11 cellular contexts compared by ENCODE assay signal in genomic region chr4:56433280-56433679, GRCh38. TPM values are rescaled to one million over a fixed set of nuclear protein-coding genes. Genes with fewer than 3 reads are reported as not detected.
DNase-seq lines count a peak whose midpoint lies in the region; ATAC-seq and TF ChIP-seq lines count a peak whose summit lies in the region.
"Had no signal": no experiment of that assay in that cellular context is flagged by ENCODE, and none has a peak within 500 bp of the region (broad histone marks: within the 10 kb centered on the region; RNA-seq: fewer than 3 reads in every experiment).

No MANE protein-coding gene starts in this region.

- no peak for DNase-seq in naive thymus-derived CD8-positive, alpha-beta T cell
- DNase-seq in aorta = no peak
- DNase-seq: activated gamma-delta T cell, dermis blood vessel endothelial cell, NCI-H1417 had no signal

- H3K27ac ChIP-seq in DOHH2 (ENCODE audit: low read depth, low read length) (no peak overlapping the region), HUES48 (ENCODE audit: low read depth, low read length) (no peak overlapping the region), aorta (ENCODE audit: low read depth in 1 of 2, low read length in 2 of 2) (no peak overlapping the region)

- no peak for ATAC-seq in naive thymus-derived CD8-positive, alpha-beta T cell
- no peak for ATAC-seq in HG03135 (IDR thresholded peaks at IDR 0.05; ENCODE audit: unreplicated experiment)
- no peak for ATAC-seq in GM21576 (IDR thresholded peaks at IDR 0.05; ENCODE audit: unreplicated experiment)
- ATAC-seq in aorta (ENCODE audit: low FRiP score) = no peak
- ATAC-seq in HG03175 (IDR thresholded peaks at IDR 0.05; ENCODE audit: unreplicated experiment) = no peak

- H4K20me1 ChIP-seq in DOHH2 (ENCODE audit: control insufficient read depth, insufficient read depth, low read depth, low read length) = peaks cover 31% of the 10 kb centered on the region

- H3K4me2 ChIP-seq in DOHH2 (ENCODE audit: low read length) = peak overlapping the region; percentile 88

- H3K4me3 ChIP-seq in DOHH2 (ENCODE audit: low read length) = peak overlapping the region; percentile 89
- peak overlapping the region; percentile 89 for H3K4me3 ChIP-seq in HUES48 (ENCODE audit: low read depth, low read length)
- no peak overlapping the region for H3K4me3 ChIP-seq in aorta (ENCODE audit: low read length in 2 of 2)

- H3K9me2 ChIP-seq in DOHH2 (replicated peaks; ENCODE audit: control insufficient read depth, low read length) = no peaks in the 10 kb centered on the region

- H3K27me3 ChIP-seq in DOHH2 (ENCODE audit: control insufficient read depth, low read length) (no peaks in the 10 kb centered on the region), HUES48 (ENCODE audit: control insufficient read depth, insufficient read depth, low read length) (no peaks in the 10 kb centered on the region), aorta (ENCODE audit: control insufficient read depth in 1 of 2, insufficient read depth in 2 of 2, low read length in 1 of 2) (no peaks in the 10 kb centered on the region)

- H3F3A ChIP-seq in DOHH2 (ENCODE audit: control insufficient read depth, insufficient read depth) = no peaks in the 10 kb centered on the region

- intact Hi-C loops in aorta (cut with DNase I) = no loop called here

- peak overlapping the region; percentile 99 for H3K4me3 Mint-ChIP-seq in activated naive CD8-positive, alpha-beta T cell
- H3K4me3 Mint-ChIP-seq in naive thymus-derived CD8-positive, alpha-beta T cell = peak overlapping the region in 8 of 10 donors; percentile 15 to 99 (median 48)

- peaks cover 53% of the 10 kb centered on the region for H3K4me1 Mint-ChIP-seq in activated naive CD8-positive, alpha-beta T cell (ENCODE audit: low read depth)
- peaks cover 17 to 40% (median 29%) of the 10 kb centered on the region in 4 donors for H3K4me1 Mint-ChIP-seq in naive thymus-derived CD8-positive, alpha-beta T cell

- H3K9me3 Mint-ChIP-seq in activated naive CD8-positive, alpha-beta T cell (ENCODE audit: low read depth) = no peaks in the 10 kb centered on the region
- H3K9me3 Mint-ChIP-seq in naive thymus-derived CD8-positive, alpha-beta T cell = no peaks in the 10 kb centered on the region

- H3K79me2 ChIP-seq in DOHH2 (ENCODE audit: control insufficient read depth, low read length) = peaks cover 94% of the 10 kb centered on the region

- H3K9me3 ChIP-seq in DOHH2 (ENCODE audit: control insufficient read depth, insufficient read depth, low read length) (no peaks in the 10 kb centered on the region), HUES48 (ENCODE audit: control insufficient read depth, insufficient read depth, low read length) (no peaks in the 10 kb centered on the region), aorta (ENCODE audit: control insufficient read depth, low read length) (no peaks in the 10 kb centered on the region)

- H3K27ac Mint-ChIP-seq in activated naive CD8-positive, alpha-beta T cell = no peak overlapping the region
- H3K27ac Mint-ChIP-seq in naive thymus-derived CD8-positive, alpha-beta T cell = no peak overlapping the region

- H3K9ac ChIP-seq in HUES48 (ENCODE audit: low read depth, low read length) = no peak overlapping the region

- peaks cover 14% of the 10 kb centered on the region for H3K36me3 Mint-ChIP-seq in activated naive CD8-positive, alpha-beta T cell
- H3K36me3 Mint-ChIP-seq in naive thymus-derived CD8-positive, alpha-beta T cell = no peaks in the 10 kb centered on the region

- H3K36me3 ChIP-seq in DOHH2 (ENCODE audit: control insufficient read depth, low read length) = peaks cover 60% of the 10 kb centered on the region
- 0 out of 2 replicates have a peak, but pooled peaks cover 10% of the 10 kb centered on the region for H3K36me3 ChIP-seq in HUES48 (ENCODE audit: control insufficient read depth, insufficient read depth, low read length)
- no peaks in the 10 kb centered on the region for H3K36me3 ChIP-seq in aorta (ENCODE audit: control insufficient read depth in 1 of 2, insufficient read depth in 2 of 2, low read length in 1 of 2)

- no peak for TF ChIP-seq CTCF in DOHH2 (IDR thresholded peaks at IDR 0.05; ENCODE audit: low read depth, low read length, poor library complexity, severe bottlenecking)

- POLR2A ChIA-PET in naive thymus-derived CD8-positive, alpha-beta T cell (lab: Charles Lee) = interaction anchor here (1.0 kb wide), 1 partner anchor 15 kb away, joined by 4 read pairs; no protein-coding TSS in a partner anchor

- H3K27me3 Mint-ChIP-seq in activated naive CD8-positive, alpha-beta T cell = no peaks in the 10 kb centered on the region
- no peaks in the 10 kb centered on the region for H3K27me3 Mint-ChIP-seq in naive thymus-derived CD8-positive, alpha-beta T cell

- peaks cover 52% of the 10 kb centered on the region for H3K4me1 ChIP-seq in DOHH2 (ENCODE audit: control insufficient read depth, low read length)
- H3K4me1 ChIP-seq in HUES48 (ENCODE audit: control insufficient read depth, insufficient read depth, low read length) = peaks cover 3% of the 10 kb centered on the region; the same call in 1 of the 2 replicates
- H3K4me1 ChIP-seq in aorta (ENCODE audit: control insufficient read depth in 1 of 2, insufficient read depth in 2 of 2, low read length in 2 of 2) = no peaks in the 10 kb centered on the region

RNA-seq across cellular contexts. Expression of gene PPAT, which starts 2.1 kb away (rescaled TPM):
- total RNA-seq in naive thymus-derived CD8-positive, alpha-beta T cell = 10 to 100 TPM; 15.1 to 18.5 TPM
- polyA plus RNA-seq in naive thymus-derived CD8-positive, alpha-beta T cell = 10 to 100 TPM; 10.9 to 15.2 (median 11.7) TPM
- total RNA-seq in aorta = 1 to 10 TPM; 4.4 to 4.8 TPM
- 1 to 10 TPM in 1 of 2 donors, under 1 TPM in 1; 0.50 to 1.6 TPM for polyA plus RNA-seq in aorta

RNA-seq across cellular contexts. Expression of gene PAICS, which starts 2.8 kb away (rescaled TPM):
- 10 to 100 TPM; 34.3 to 36.8 TPM for total RNA-seq in naive thymus-derived CD8-positive, alpha-beta T cell
- polyA plus RNA-seq in naive thymus-derived CD8-positive, alpha-beta T cell = 10 to 100 TPM; 28.7 to 44.4 (median 37.4) TPM
- total RNA-seq in aorta = 10 to 100 TPM; 24.7 to 28.6 TPM
- 10 to 100 TPM in 1 of 2 donors, 1 to 10 TPM in 1; 7.6 to 11.7 TPM for polyA plus RNA-seq in aorta

RNA-seq across cellular contexts. Expression of gene SRP72, which starts 34.1 kb away (rescaled TPM):
- 100 to 1,000 TPM; 124 to 126 TPM for total RNA-seq in naive thymus-derived CD8-positive, alpha-beta T cell
- polyA plus RNA-seq in naive thymus-derived CD8-positive, alpha-beta T cell = 100 to 1,000 TPM; 152 to 174 (median 170) TPM
- 10 to 100 TPM; 84.6 to 88.1 TPM for total RNA-seq in aorta
- polyA plus RNA-seq in aorta = 10 to 100 TPM; 30.7 to 31.9 TPM

RNA-seq across cellular contexts. Expression of gene AASDH, which starts 46.0 kb away (rescaled TPM):
- 10 to 100 TPM; 19.4 to 22.0 TPM for total RNA-seq in naive thymus-derived CD8-positive, alpha-beta T cell
- polyA plus RNA-seq in naive thymus-derived CD8-positive, alpha-beta T cell = 10 to 100 TPM; 20.8 to 31.4 (median 22.5) TPM
- total RNA-seq in aorta = 10 to 100 TPM in 1 of 2 donors, 1 to 10 TPM in 1; 7.1 to 12.2 TPM
- polyA plus RNA-seq in aorta = 1 to 10 TPM; 3.6 to 6.1 TPM

Comparison
In these comparisons a context has a peak if more than half of its experiments do, and no peak if none do; other contexts are left out.
1. H3K4me3 ChIP-seq: peak in DOHH2 (single experiment) and HUES48 (single experiment); none in aorta (0 of 2).